In the genomic region with DNA sequence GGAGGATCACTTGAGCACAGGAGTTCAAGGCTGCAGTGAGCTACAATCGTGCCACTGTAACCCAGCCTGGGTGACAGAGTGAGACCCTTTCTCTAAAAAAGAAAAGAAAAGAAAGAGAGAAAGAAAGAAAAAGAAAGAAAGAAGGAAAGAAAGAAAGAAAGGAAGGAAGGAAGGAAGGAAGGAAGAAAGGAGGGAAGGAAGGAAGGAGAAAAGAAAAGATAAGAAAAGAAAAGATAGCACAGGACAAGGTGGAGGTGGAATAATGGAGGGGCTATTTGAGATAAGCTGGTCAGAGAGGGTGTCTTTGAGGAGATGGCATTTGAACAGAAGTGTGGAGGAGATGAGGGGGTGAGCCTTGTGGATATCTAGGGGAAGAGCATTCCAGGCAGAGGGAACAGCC, we compare ENCODE assay signal across 23 cellular contexts. TPM values are rescaled to one million over a fixed set of nuclear protein-coding genes. Genes with fewer than 3 reads are reported as not detected.
"Had no signal": no experiment of that assay in that cellular context is flagged by ENCODE, and none has a peak within 500 bp of the region (broad histone marks: within the 10 kb centered on the region; RNA-seq: fewer than 3 reads in every experiment).

No MANE protein-coding gene starts in this region.

- H3K36me3 Mint-ChIP-seq: IgD-negative memory B cell had no signal

- H3K27ac Mint-ChIP-seq: IgD-negative memory B cell had no signal

- H3K27ac ChIP-seq: RWPE1 had no signal

- H3K9me3 Mint-ChIP-seq: IgD-negative memory B cell had no signal

- DNase-seq: KBM-7, MV-4-11, NCI-H1048, NCI-H1105, NCI-H1417, NCI-H1436 treated with DMSO at 0.1 percent for 48 hours, NCI-H1694, NCI-H187 treated with DMSO at 0.1 percent for 48 hours, NCI-H2081, NCI-H2107, NCI-H226, NCI-H446, NCI-H510A, NCI-H524 treated with DMSO at 0.1 percent for 48 hours, NCI-H69, NCI-H774, SHP77, SK-N-SH had no signal

- H3K4me3 Mint-ChIP-seq: IgD-negative memory B cell had no signal

- H3K9me3 ChIP-seq: SK-N-SH had no signal

RNA-seq across cellular contexts. Expression of a gene that starts 13.5 kb away (rescaled TPM):
- total RNA-seq: HT1080, LHCN-M2, MCF 10A had no signal
- polyA plus RNA-seq: IgD-negative memory B cell had no signal

RNA-seq across cellular contexts. Expression of a gene that starts 55.7 kb away (rescaled TPM):
- total RNA-seq: HT1080, LHCN-M2, MCF 10A had no signal
- polyA plus RNA-seq: IgD-negative memory B cell, SK-N-SH had no signal
